1 cellular context compared by ENCODE assay signal in genomic region chr10:101840102-101840684, GRCh38.
TF ChIP-seq lines count a peak whose summit lies in the region.

No MANE protein-coding gene starts in this region.

TF ChIP-seq in HCT116, 20 proteins besides CTCF, POLR2A, EP300 and RAD21:
- no peak for TF ChIP-seq SP1 (IDR thresholded peaks at IDR 0.05; ENCODE audit: low read depth)
- no peak for TF ChIP-seq POLR2AphosphoS5 (IDR thresholded peaks at IDR 0.05; ENCODE audit: low read depth, low read length)
- no peak for TF ChIP-seq EGR1 (IDR thresholded peaks at IDR 0.05; ENCODE audit: low read depth)
- no peak for TF ChIP-seq SRF (IDR thresholded peaks at IDR 0.05; ENCODE audit: low read depth)
- no peak for TF ChIP-seq ELF1 (IDR thresholded peaks at IDR 0.05; ENCODE audit: borderline replicate concordance, low read depth)
- no peak for TF ChIP-seq ZBTB33 (IDR thresholded peaks at IDR 0.05; ENCODE audit: extremely low read depth, insufficient replicate concordance, low read length)
- no peak for TF ChIP-seq ATF3 (IDR thresholded peaks at IDR 0.05)
- no peak for TF ChIP-seq ZNF274 (IDR thresholded peaks at IDR 0.05; ENCODE audit: low read depth, low read length)
- no peak for TF ChIP-seq SIN3A (IDR thresholded peaks at IDR 0.05; ENCODE audit: low read depth)
- no peak for TF ChIP-seq EZH2phosphoT487 (IDR thresholded peaks at IDR 0.05; ENCODE audit: borderline replicate concordance)
- TF ChIP-seq TCF7L2 (IDR thresholded peaks at IDR 0.05; ENCODE audit: borderline replicate concordance, extremely low read depth, insufficient read depth, insufficient read length) = no peak
